Comparison of ENCODE assay signal across 9 cellular contexts in the genomic region with DNA sequence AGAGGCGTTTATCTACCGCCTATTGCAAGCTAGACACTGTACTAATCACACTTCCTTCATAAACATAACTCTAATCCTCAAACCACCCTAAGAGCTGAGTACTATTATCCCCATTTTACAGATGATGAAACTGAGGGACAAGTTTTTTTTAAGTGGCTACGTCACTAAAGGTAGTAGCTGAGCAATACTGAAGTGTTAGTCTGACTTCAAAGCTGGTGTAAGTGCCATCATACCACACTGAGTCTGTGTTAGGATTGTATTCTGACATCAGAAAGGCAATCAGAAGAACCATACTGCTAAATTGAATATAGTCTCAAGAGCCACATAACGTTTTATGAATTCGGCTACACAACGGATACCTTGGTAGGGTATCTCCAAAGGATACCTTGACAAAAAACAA. TPM values are rescaled to one million over a fixed set of nuclear protein-coding genes. Genes with fewer than 3 reads are reported as not detected.
A peak's percentile ranks its signal among the peaks of the same experiment; 100 is the strongest.
DNase-seq lines count a peak whose midpoint lies in the region; ATAC-seq and TF ChIP-seq lines count a peak whose summit lies in the region.
"Had no signal": no experiment of that assay in that cellular context is flagged by ENCODE, and none has a peak within 500 bp of the region (broad histone marks: within the 10 kb centered on the region; RNA-seq: fewer than 3 reads in every experiment).

No MANE protein-coding gene starts in this region.

- peaks cover 37% of the 10 kb centered on the region for H3K4me1 Mint-ChIP-seq in CD8-positive, alpha-beta T cell (ENCODE audit: low read depth)
- H3K4me1 Mint-ChIP-seq in chondrocyte (ENCODE audit: low read depth) (peaks cover 49% of the 10 kb centered on the region), nephron progenitor cell (peaks cover 36% of the 10 kb centered on the region)

- ATAC-seq in CD8-positive, alpha-beta T cell = no peak
- ATAC-seq in HG03439 (IDR thresholded peaks at IDR 0.05; ENCODE audit: unreplicated experiment) (no peak), GM21515 (IDR thresholded peaks at IDR 0.05; ENCODE audit: unreplicated experiment) (no peak)
- ATAC-seq: left lobe of liver had no signal

- H3K27ac Mint-ChIP-seq in CD8-positive, alpha-beta T cell = peak overlapping the region; percentile 95
- H3K27ac Mint-ChIP-seq in chondrocyte (ENCODE audit: unreplicated experiment) = peak overlapping the region; percentile 99
- no peak overlapping the region for H3K27ac Mint-ChIP-seq in nephron progenitor cell

- peaks cover 30% of the 10 kb centered on the region for H3K4me1 ChIP-seq in CD8-positive, alpha-beta T cell (ENCODE audit: insufficient read depth, low read length)
- peaks cover 16% of the 10 kb centered on the region for H3K4me1 ChIP-seq in Karpas-422 (ENCODE audit: low read length)

- CTCF ChIA-PET in CD8-positive, alpha-beta T cell (lab: Charles Lee) = interaction anchor here (0.8 kb wide), 1 partner anchor 9 kb away, joined by 4 read pairs; no protein-coding TSS in a partner anchor
- CTCF ChIA-PET in RWPE1 (lab: Yijun Ruan, JAX) = interaction anchor here (0.5 kb wide), 1 partner anchor 330 kb away, joined by 3 read pairs; no protein-coding TSS in a partner anchor

- no peaks in the 10 kb centered on the region for H3K9me3 Mint-ChIP-seq in CD8-positive, alpha-beta T cell
- H3K9me3 Mint-ChIP-seq in chondrocyte (ENCODE audit: low read depth) = no peaks in the 10 kb centered on the region
- peaks cover 7% of the 10 kb centered on the region for H3K9me3 Mint-ChIP-seq in nephron progenitor cell

- no peaks in the 10 kb centered on the region for H3K27me3 Mint-ChIP-seq in CD8-positive, alpha-beta T cell (ENCODE audit: low read depth)
- no peaks in the 10 kb centered on the region for H3K27me3 Mint-ChIP-seq in chondrocyte (ENCODE audit: low read depth)
- H3K27me3 Mint-ChIP-seq in nephron progenitor cell (ENCODE audit: low read depth, poor library complexity) = no peaks in the 10 kb centered on the region

- H3K27me3 ChIP-seq in CD8-positive, alpha-beta T cell (ENCODE audit: insufficient read depth, low read length) = no peaks in the 10 kb centered on the region
- 0 out of 2 replicates have a peak, but pooled peaks cover 3% of the 10 kb centered on the region for H3K27me3 ChIP-seq in Karpas-422 (ENCODE audit: low read length)

- no peak overlapping the region for H3K9ac ChIP-seq in Karpas-422 (ENCODE audit: low read length)

- H3K36me3 ChIP-seq in CD8-positive, alpha-beta T cell (ENCODE audit: insufficient read depth, low read length) = no peaks in the 10 kb centered on the region
- H3K36me3 ChIP-seq in Karpas-422 (ENCODE audit: insufficient read depth, low read length) = no peaks in the 10 kb centered on the region

- H3K27ac ChIP-seq in CD8-positive, alpha-beta T cell (ENCODE audit: low read depth, low read length) = no peak overlapping the region
- no peak overlapping the region for H3K27ac ChIP-seq in Karpas-422 (ENCODE audit: low read length)
- no peak overlapping the region for H3K27ac ChIP-seq in RWPE1

- TF ChIP-seq POLR2A in NB4 (IDR thresholded peaks at IDR 0.05; ENCODE audit: extremely low read depth, insufficient read length) = no peak

- intact Hi-C loops in CD8-positive, alpha-beta T cell (cut with DNase I, micrococcal nuclease) = loop anchor here (1.0 to 10.0 kb wide), 6 partner anchors 8 to 1581 kb away; a partner anchor contains a TSS

- no peaks in the 10 kb centered on the region for H3K9me2 ChIP-seq in Karpas-422 (replicated peaks; ENCODE audit: insufficient read depth, low read length)

- H2AFZ ChIP-seq in Karpas-422 (ENCODE audit: low read length) = no peak overlapping the region

- no peaks in the 10 kb centered on the region for H4K20me1 ChIP-seq in Karpas-422 (ENCODE audit: insufficient read depth, low read depth, low read length)

- no peaks in the 10 kb centered on the region for H3K9me3 ChIP-seq in CD8-positive, alpha-beta T cell (ENCODE audit: low read length)
- H3K9me3 ChIP-seq in Karpas-422 (ENCODE audit: low read length) = no peaks in the 10 kb centered on the region

- POLR2A ChIA-PET in CD8-positive, alpha-beta T cell (lab: Charles Lee) = interaction anchor here (3.0 kb wide), 1 partner anchor 8 kb away, joined by 18 read pairs; no protein-coding TSS in a partner anchor
- POLR2A ChIA-PET in RWPE1 (lab: Yijun Ruan, JAX; ENCODE audit: low non-redundant PET) = no interaction called here

- H3K4me3 ChIP-seq in CD8-positive, alpha-beta T cell (ENCODE audit: low read depth, low read length) = peak overlapping the region; percentile 70
- H3K4me3 ChIP-seq in NB4 (ENCODE audit: low read depth, low read length) (peak overlapping the region; percentile 79), Karpas-422 (ENCODE audit: low read length) (no peak overlapping the region)

- no peaks in the 10 kb centered on the region for H3K79me2 ChIP-seq in Karpas-422 (ENCODE audit: low read length)

- DNase-seq in CD8-positive, alpha-beta T cell = no peak
- no peak for DNase-seq in NB4 (ENCODE audit: low read depth)
- DNase-seq in chondrocyte (ENCODE audit: low spot score) = no peak
- no peak for DNase-seq in nephron progenitor cell
- no peak for DNase-seq in Karpas-422
- DNase-seq in RWPE1 (ENCODE audit: low spot score) = no peak

- peak overlapping the region; percentile 93 for H3K4me3 Mint-ChIP-seq in CD8-positive, alpha-beta T cell
- H3K4me3 Mint-ChIP-seq in chondrocyte (ENCODE audit: unreplicated experiment) (peak overlapping the region; percentile 95), nephron progenitor cell (peak overlapping the region; percentile 93)

- H3K4me2 ChIP-seq in Karpas-422 (ENCODE audit: low read depth, low read length, poor library complexity, severe bottlenecking) = no peak overlapping the region

- peaks cover 6% of the 10 kb centered on the region for H3K36me3 Mint-ChIP-seq in CD8-positive, alpha-beta T cell
- H3K36me3 Mint-ChIP-seq in chondrocyte (ENCODE audit: low read depth) (no peaks in the 10 kb centered on the region), nephron progenitor cell (ENCODE audit: low read depth) (peaks cover 13% of the 10 kb centered on the region)

- TF ChIP-seq CTCF in CD8-positive, alpha-beta T cell (IDR thresholded peaks at IDR 0.05) = no peak
- TF ChIP-seq CTCF in NB4 (IDR thresholded peaks at IDR 0.05; ENCODE audit: low read depth, low read length) = no peak
- TF ChIP-seq CTCF in chondrocyte (IDR thresholded peaks at IDR 0.05) = no peak
- no peak for TF ChIP-seq CTCF in nephron progenitor cell (IDR thresholded peaks at IDR 0.05)
- no peak for TF ChIP-seq CTCF in RWPE1 (conservative IDR thresholded peaks at IDR 0.05; ENCODE audit: low read depth)

RNA-seq across cellular contexts. Expression of a gene that starts 1.8 kb away (rescaled TPM):
- total RNA-seq in CD8-positive, alpha-beta T cell = 10 to 100 TPM; 96.1 to 98.3 TPM
- total RNA-seq in chondrocyte = 41.3 to 47.4 TPM (median 42.6 TPM) in 3 replicates
- 0.72 and 1.5 TPM in 2 replicates for total RNA-seq in Karpas-422 (2014; rRNA removed; shearing (Covaris generic); ENCODE audit: low replicate concordance)

Comparison
In these comparisons a context has a peak if more than half of its experiments do, and no peak if none do; other contexts are left out.
1. RNA of a gene that starts 1.8 kb away (total RNA-seq): 96.1 to 98.3 TPM in CD8-positive, alpha-beta T cell and 41.3 to 47.4 TPM in chondrocyte; 0.72 to 1.5 TPM in Karpas-422; every median in the first group is over 10 times any median in the second.
2. Peak in every context shown above with its lines, with median percentiles within 50 percentile points of each other: H3K4me3 Mint-ChIP-seq.